ENCODE assay signal across 9 cellular contexts in genomic region chrX:5876984-5877655, GRCh38.
DNase-seq lines count a peak whose midpoint lies in the region; ATAC-seq and TF ChIP-seq lines count a peak whose summit lies in the region.
"Had no signal": no experiment of that assay in that cellular context is flagged by ENCODE, and none has a peak within 500 bp of the region (broad histone marks: within the 10 kb centered on the region; RNA-seq: fewer than 3 reads in every experiment).

No MANE protein-coding gene starts in this region.

- POLR2A ChIA-PET in activated CD4-positive, alpha-beta memory T cell treated with anti-CD3 and anti-CD28 coated beads for 36 hours (lab: Charles Lee), result no interaction called here

- no peaks in the 10 kb centered on the region for H3K36me3 Mint-ChIP-seq in activated CD4-positive, alpha-beta memory T cell treated with anti-CD3 and anti-CD28 coated beads for 36 hours

- H3K27me3 Mint-ChIP-seq in activated CD4-positive, alpha-beta memory T cell treated with anti-CD3 and anti-CD28 coated beads for 36 hours, result no peaks in the 10 kb centered on the region

- no peak overlapping the region for H3K27ac ChIP-seq in esophagus muscularis mucosa (replicated peaks in 1 of 4)
- H3K27ac ChIP-seq: BLaER1 had no signal

- H3K9me3 Mint-ChIP-seq in activated CD4-positive, alpha-beta memory T cell treated with anti-CD3 and anti-CD28 coated beads for 36 hours, result no peaks in the 10 kb centered on the region

- no peaks in the 10 kb centered on the region for H3K9me3 ChIP-seq in esophagus muscularis mucosa
- H3K9me3 ChIP-seq: BLaER1 had no signal

- no peak for TF ChIP-seq POLR2A in esophagus muscularis mucosa (IDR thresholded peaks at IDR 0.05; ENCODE audit: low read depth)

- 34% methylated on average over 13 of the region's 13 CpGs for WGBS in esophagus muscularis mucosa

- no peak overlapping the region for H3K27ac Mint-ChIP-seq in activated CD4-positive, alpha-beta memory T cell treated with anti-CD3 and anti-CD28 coated beads for 36 hours

- TF ChIP-seq EP300 in esophagus muscularis mucosa (IDR thresholded peaks at IDR 0.05), result no peak

- H3K27me3 ChIP-seq in esophagus muscularis mucosa, result no peaks in the 10 kb centered on the region
- H3K27me3 ChIP-seq: BLaER1 had no signal

- no peaks in the 10 kb centered on the region for H3K4me1 ChIP-seq in esophagus muscularis mucosa
- H3K4me1 ChIP-seq: BLaER1 had no signal

- intact Hi-C loops in esophagus muscularis mucosa (cut with DNase I), result no loop called here
- intact Hi-C loops in activated CD4-positive, alpha-beta memory T cell treated with anti-CD3 and anti-CD28 coated beads for 36 hours (cut with micrococcal nuclease), result no loop called here

- no peaks in the 10 kb centered on the region for H3K36me3 ChIP-seq in esophagus muscularis mucosa
- H3K36me3 ChIP-seq: BLaER1 had no signal

- peak in 2 of 3 experiments; percentile 30 to 41 for TF ChIP-seq CTCF in esophagus muscularis mucosa (IDR thresholded peaks at IDR 0.05)

- no peaks in the 10 kb centered on the region for H3K4me1 Mint-ChIP-seq in activated CD4-positive, alpha-beta memory T cell treated with anti-CD3 and anti-CD28 coated beads for 36 hours (ENCODE audit: low read depth)

- CTCF ChIA-PET in activated CD4-positive, alpha-beta memory T cell treated with anti-CD3 and anti-CD28 coated beads for 36 hours (lab: Charles Lee), result no interaction called here

- no peak for ATAC-seq in HG02623 (IDR thresholded peaks at IDR 0.05; ENCODE audit: unreplicated experiment)

- H3K4me3 ChIP-seq in esophagus muscularis mucosa, result no peak overlapping the region
- H3K4me3 ChIP-seq: BLaER1 had no signal

- H3K4me3 Mint-ChIP-seq in activated CD4-positive, alpha-beta memory T cell treated with anti-CD3 and anti-CD28 coated beads for 36 hours, result no peak overlapping the region

- DNase-seq in NCI-H1417 (lab: John Stamatoyannopoulos, UW) (peak; percentile 29 to 69 (median 52)), NCI-H1417 treated with DMSO at 0.1 percent for 48 hours (lab: John Stamatoyannopoulos, UW) (no peak), NCI-H187 (lab: John Stamatoyannopoulos, UW) (peak; percentile 4 to 52), esophagus muscularis mucosa (ENCODE audit: extremely low spot score) (no peak), retina (peak; percentile 53), hepatic stellate cell (ENCODE audit: low spot score) (no peak)
- DNase-seq in activated CD4-positive, alpha-beta memory T cell treated with anti-CD3 and anti-CD28 coated beads for 36 hours, result no peak

Comparison
In these comparisons a context has a peak if more than half of its experiments do, and no peak if none do; other contexts are left out.
1. DNase-seq: peak in NCI-H1417 (3 of 3), NCI-H187 (2 of 2) and retina (single experiment); none in NCI-H1417 treated with DMSO at 0.1 percent for 48 hours (single experiment), esophagus muscularis mucosa (single experiment), hepatic stellate cell (single experiment) and activated CD4-positive, alpha-beta memory T cell treated with anti-CD3 and anti-CD28 coated beads for 36 hours (single experiment).